In the genomic region with DNA sequence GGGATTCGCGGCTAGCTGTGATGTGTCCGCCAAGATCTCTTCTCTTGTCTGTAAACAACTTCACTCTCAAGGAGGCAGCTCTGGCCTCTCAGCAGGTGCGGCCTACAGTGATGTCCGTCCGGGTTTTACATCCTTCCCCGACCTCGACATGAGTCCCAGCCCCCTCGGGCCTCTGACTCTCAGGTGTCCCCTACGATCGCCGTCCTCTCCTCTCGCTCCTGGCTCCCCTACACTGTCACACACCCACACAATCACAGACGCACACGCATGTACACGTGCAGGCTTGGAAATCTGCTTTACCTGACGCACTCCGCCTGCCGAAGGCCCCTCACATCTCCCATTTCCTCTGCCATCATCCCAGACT, we compare ENCODE assay signal across 8 cellular contexts. TPM values are rescaled to one million over a fixed set of nuclear protein-coding genes. Genes with fewer than 3 reads are reported as not detected.
DNase-seq lines count a peak whose midpoint lies in the region; ATAC-seq, FAIRE-seq and TF ChIP-seq lines count a peak whose summit lies in the region.

No MANE protein-coding gene starts in this region.

- no peaks in the 10 kb centered on the region for H3K36me3 Mint-ChIP-seq in naive thymus-derived CD4-positive, alpha-beta T cell

- no peak overlapping the region for H3K27ac ChIP-seq in DOHH2 (ENCODE audit: low read depth, low read length)
- peak overlapping the region; percentile 71 for H3K27ac ChIP-seq in duodenal mucosa (ENCODE audit: low read depth, low read length)
- peak overlapping the region; percentile 93 for H3K27ac ChIP-seq in naive thymus-derived CD4-positive, alpha-beta T cell (ENCODE audit: low read depth, low read length)

- no peaks in the 10 kb centered on the region for H3K36me3 ChIP-seq in DOHH2 (ENCODE audit: control insufficient read depth, low read length)
- H3K36me3 ChIP-seq in duodenal mucosa (ENCODE audit: control insufficient read depth in 1 of 2, insufficient read depth in 2 of 2, low read length in 2 of 2) = no peaks in the 10 kb centered on the region
- no peaks in the 10 kb centered on the region for H3K36me3 ChIP-seq in naive thymus-derived CD4-positive, alpha-beta T cell (ENCODE audit: control insufficient read depth in 2 of 3, insufficient read depth in 3 of 3, low read length in 3 of 3)

- peak overlapping the region; percentile 87 to 93 for H3K9ac ChIP-seq in duodenal mucosa (ENCODE audit: low read depth in 1 of 2, low read length in 2 of 2)

- TF ChIP-seq CTCF in DOHH2 (IDR thresholded peaks at IDR 0.05; ENCODE audit: low read depth, low read length, poor library complexity, severe bottlenecking) = no peak

- H3F3A ChIP-seq in DOHH2 (ENCODE audit: control insufficient read depth, insufficient read depth) = no peaks in the 10 kb centered on the region

- no peaks in the 10 kb centered on the region for H3K9me3 Mint-ChIP-seq in naive thymus-derived CD4-positive, alpha-beta T cell

- H3K4me3 ChIP-seq in DOHH2 (ENCODE audit: low read length) = peak overlapping the region; percentile 89
- H3K4me3 ChIP-seq in duodenal mucosa (ENCODE audit: low read depth in 1 of 2, low read length in 2 of 2) = peak overlapping the region; percentile 82 to 87
- peak overlapping the region; percentile 91 for H3K4me3 ChIP-seq in naive thymus-derived CD4-positive, alpha-beta T cell (ENCODE audit: low read length)

- no peaks in the 10 kb centered on the region for H4K20me1 ChIP-seq in DOHH2 (ENCODE audit: control insufficient read depth, insufficient read depth, low read depth, low read length)

- ATAC-seq in naive thymus-derived CD4-positive, alpha-beta T cell = no peak
- no peak for ATAC-seq in activated CD4-positive, CD25-positive, alpha-beta regulatory T cell treated with anti-CD3 and anti-CD28 coated beads, Interleukin-2, amount 50 U/mL, for 24 hours

- H3K79me2 ChIP-seq in DOHH2 (ENCODE audit: control insufficient read depth, low read length) = no peaks in the 10 kb centered on the region

- peak overlapping the region; percentile 93 for H3K4me2 ChIP-seq in DOHH2 (ENCODE audit: low read length)

- no peaks in the 10 kb centered on the region for H3K9me2 ChIP-seq in DOHH2 (replicated peaks; ENCODE audit: control insufficient read depth, low read length)

- peaks cover 24% of the 10 kb centered on the region for H3K4me1 ChIP-seq in DOHH2 (ENCODE audit: control insufficient read depth, low read length)
- peaks cover 25 to 34% of the 10 kb centered on the region in 2 donors for H3K4me1 ChIP-seq in duodenal mucosa (ENCODE audit: control insufficient read depth in 1 of 2, insufficient read depth in 2 of 2, low read length in 2 of 2)
- H3K4me1 ChIP-seq in naive thymus-derived CD4-positive, alpha-beta T cell (ENCODE audit: control insufficient read depth in 2 of 2, insufficient read depth in 2 of 2, low read length in 2 of 2) = peaks cover 11 to 15% of the 10 kb centered on the region in 2 donors

- peak overlapping the region; percentile 18 to 98 (median 92) for H3K27ac Mint-ChIP-seq in naive thymus-derived CD4-positive, alpha-beta T cell

- DNase-seq in NCI-H146 treated with DMSO at 0.1 percent for 48 hours (lab: John Stamatoyannopoulos, UW; ENCODE audit: unreplicated experiment) = peak; percentile 24
- DNase-seq in naive thymus-derived CD4-positive, alpha-beta T cell = no peak
- DNase-seq in NCI-H1930 (lab: John Stamatoyannopoulos, UW) = no peak
- DNase-seq in RCC 7860 (ENCODE audit: low spot score) = no peak
- no peak for DNase-seq in urothelium cell line (ENCODE audit: low spot score)

- POLR2A ChIA-PET in naive thymus-derived CD4-positive, alpha-beta T cell (lab: Charles Lee) = interaction anchor here (0.6 to 1.3 kb wide), 3 partner anchors 9 to 326 kb away, joined by 4 read pairs; no protein-coding TSS in a partner anchor

- H3K4me3 Mint-ChIP-seq in naive thymus-derived CD4-positive, alpha-beta T cell = peak overlapping the region; percentile 85 to 96 (median 92)

- H3K27me3 ChIP-seq in DOHH2 (ENCODE audit: control insufficient read depth, low read length) (peaks cover 9% of the 10 kb centered on the region), duodenal mucosa (ENCODE audit: control insufficient read depth in 1 of 2, insufficient read depth in 2 of 2, low read length in 2 of 2) (no peaks in the 10 kb centered on the region)
- H3K27me3 ChIP-seq in naive thymus-derived CD4-positive, alpha-beta T cell (ENCODE audit: control insufficient read depth in 2 of 2, insufficient read depth in 2 of 2, low read length in 2 of 2) = no peaks in the 10 kb centered on the region

- FAIRE-seq in RCC 7860 (lab: Jason Lieb, UNC) (no peak), urothelium cell line (lab: Jason Lieb, UNC) (no peak)

- no peaks in the 10 kb centered on the region for H3K9me3 ChIP-seq in DOHH2 (ENCODE audit: control insufficient read depth, insufficient read depth, low read length)
- H3K9me3 ChIP-seq in duodenal mucosa (ENCODE audit: control insufficient read depth in 1 of 2, low read length in 2 of 2) = no peaks in the 10 kb centered on the region
- H3K9me3 ChIP-seq in naive thymus-derived CD4-positive, alpha-beta T cell (ENCODE audit: control insufficient read depth in 2 of 3, low read length in 3 of 3) = no peaks in the 10 kb centered on the region

- peaks cover 0 to 28% (median 0%) of the 10 kb centered on the region in 5 donors for H3K27me3 Mint-ChIP-seq in naive thymus-derived CD4-positive, alpha-beta T cell

- intact Hi-C loops in naive thymus-derived CD4-positive, alpha-beta T cell (cut with micrococcal nuclease) = loop anchor here (1.0 to 5.0 kb wide), 13 partner anchors 17 to 1165 kb away; a partner anchor contains a TSS

- CTCF ChIA-PET in naive thymus-derived CD4-positive, alpha-beta T cell (lab: Charles Lee) = interaction anchor here (1.0 kb wide), 1 partner anchor 16 kb away, joined by 3 read pairs; no protein-coding TSS in a partner anchor

- peaks cover 11 to 28% (median 25%) of the 10 kb centered on the region in 7 donors for H3K4me1 Mint-ChIP-seq in naive thymus-derived CD4-positive, alpha-beta T cell

RNA-seq across cellular contexts. Expression of a gene that starts 0.8 kb away (rescaled TPM):
- under 1 TPM in 2 of 5 experiments, not detected in 3; 0.27 to 0.40 TPM for total RNA-seq in naive thymus-derived CD4-positive, alpha-beta T cell
- polyA plus RNA-seq in naive thymus-derived CD4-positive, alpha-beta T cell = not detected

RNA-seq across cellular contexts. Expression of a gene that starts 16.8 kb away (rescaled TPM):
- total RNA-seq in naive thymus-derived CD4-positive, alpha-beta T cell = 10 to 100 TPM; 15.1 to 23.2 (median 18.1) TPM
- 1 to 10 TPM; 4.4 to 7.8 TPM for polyA plus RNA-seq in naive thymus-derived CD4-positive, alpha-beta T cell
